8 cellular contexts compared by ENCODE assay signal in genomic region chr2:191246820-191247380, GRCh38. TPM values are rescaled to one million over a fixed set of nuclear protein-coding genes. Genes with fewer than 3 reads are reported as not detected.
A peak's percentile ranks its signal among the peaks of the same experiment; 100 is the strongest.
DNase-seq lines count a peak whose midpoint lies in the region; ATAC-seq and TF ChIP-seq lines count a peak whose summit lies in the region.

No MANE protein-coding gene starts in this region.

- peaks cover 2% of the 10 kb centered on the region for H3K9me3 Mint-ChIP-seq in activated naive CD4-positive, alpha-beta T cell treated with anti-CD3 and anti-CD28 coated beads for 36 hours
- no peaks in the 10 kb centered on the region for H3K9me3 Mint-ChIP-seq in activated naive CD4-positive, alpha-beta T cell treated with anti-CD3 and anti-CD28 coated beads, Interleukin-2, amount 50 U/mL, for 72 hours

- H3K36me3 Mint-ChIP-seq in activated naive CD4-positive, alpha-beta T cell treated with anti-CD3 and anti-CD28 coated beads for 36 hours (ENCODE audit: low read depth), result no peaks in the 10 kb centered on the region
- peaks cover 7 to 10% of the 10 kb centered on the region in 2 donors for H3K36me3 Mint-ChIP-seq in activated naive CD4-positive, alpha-beta T cell treated with anti-CD3 and anti-CD28 coated beads, Interleukin-2, amount 50 U/mL, for 72 hours
- no peaks in the 10 kb centered on the region for H3K36me3 Mint-ChIP-seq in T-helper 17 cell (ENCODE audit: low read depth)

- H3K4me1 Mint-ChIP-seq in activated naive CD4-positive, alpha-beta T cell treated with anti-CD3 and anti-CD28 coated beads for 36 hours (ENCODE audit: low read depth), result peaks cover 21% of the 10 kb centered on the region
- H3K4me1 Mint-ChIP-seq in T-helper 17 cell, result peaks cover 8% of the 10 kb centered on the region

- no peak for TF ChIP-seq POLR2A in upper lobe of left lung (IDR thresholded peaks at IDR 0.05)

- H3K4me1 ChIP-seq in lower lobe of right lung, result peaks cover 47% of the 10 kb centered on the region
- peaks cover 0 to 37% (median 29%) of the 10 kb centered on the region in 4 donors for H3K4me1 ChIP-seq in upper lobe of left lung

- H3K4me3 ChIP-seq in coronary artery, result peak overlapping the region; percentile 88
- H3K4me3 ChIP-seq in lower lobe of right lung, result peak overlapping the region; percentile 86
- H3K4me3 ChIP-seq in upper lobe of left lung, result peak overlapping the region in 3 of 4 donors; percentile 56 to 93 (median 87)

- TF ChIP-seq CTCF in coronary artery (IDR thresholded peaks at IDR 0.05) (no peak), lower lobe of right lung (IDR thresholded peaks at IDR 0.05) (no peak), upper lobe of left lung (IDR thresholded peaks at IDR 0.05) (no peak)

- H3K9me3 ChIP-seq in lower lobe of right lung (no peaks in the 10 kb centered on the region), upper lobe of left lung (no peaks in the 10 kb centered on the region), T-helper 17 cell (ENCODE audit: control insufficient read depth, low read length, poor library complexity, severe bottlenecking) (no peaks in the 10 kb centered on the region)

- CTCF ChIA-PET in activated naive CD4-positive, alpha-beta T cell treated with anti-CD3 and anti-CD28 coated beads for 36 hours (lab: Charles Lee), result interaction anchor here (0.7 to 1.6 kb wide), 5 partner anchors 29 to 254 kb away, joined by 3 to 8 read pairs (median 4); no protein-coding TSS in a partner anchor

- no peak overlapping the region for H3K27ac Mint-ChIP-seq in activated naive CD4-positive, alpha-beta T cell treated with anti-CD3 and anti-CD28 coated beads for 36 hours
- H3K27ac Mint-ChIP-seq in activated naive CD4-positive, alpha-beta T cell treated with anti-CD3 and anti-CD28 coated beads, Interleukin-2, amount 50 U/mL, for 72 hours, result no peak overlapping the region
- H3K27ac Mint-ChIP-seq in T-helper 17 cell, result no peak overlapping the region

- no peaks in the 10 kb centered on the region for H3K27me3 Mint-ChIP-seq in activated naive CD4-positive, alpha-beta T cell treated with anti-CD3 and anti-CD28 coated beads for 36 hours (ENCODE audit: low read depth)
- H3K27me3 Mint-ChIP-seq in T-helper 17 cell, result peaks cover 38% of the 10 kb centered on the region

- H3K27ac ChIP-seq in coronary artery, result peak overlapping the region; percentile 71 to 82
- peak overlapping the region; percentile 87 for H3K27ac ChIP-seq in lower lobe of right lung
- H3K27ac ChIP-seq in upper lobe of left lung, result peak overlapping the region; percentile 81 to 92 (median 88)

- ATAC-seq in activated naive CD4-positive, alpha-beta T cell treated with anti-CD3 and anti-CD28 coated beads, Interleukin-2, amount 50 U/mL, for 72 hours, result no peak
- ATAC-seq in lower lobe of right lung (no peak), upper lobe of left lung (ENCODE audit: low FRiP score in 2 of 2) (peak in 1 of 2 donors; percentile 24), T-helper 17 cell (no peak)

- WGBS in upper lobe of left lung, 2 donors, result 46 to 47% methylated on average over 6 of the region's 6 CpGs

- no peak for TF ChIP-seq EP300 in upper lobe of left lung (IDR thresholded peaks at IDR 0.05)

- H3K36me3 ChIP-seq in lower lobe of right lung (no peaks in the 10 kb centered on the region), upper lobe of left lung (no peaks in the 10 kb centered on the region)

- H3K4me3 Mint-ChIP-seq in activated naive CD4-positive, alpha-beta T cell treated with anti-CD3 and anti-CD28 coated beads for 36 hours, result peak overlapping the region; percentile 82
- H3K4me3 Mint-ChIP-seq in T-helper 17 cell, result no peak overlapping the region

- peak; percentile 28 for DNase-seq in activated naive CD4-positive, alpha-beta T cell treated with anti-CD3 and anti-CD28 coated beads for 36 hours
- no peak for DNase-seq in activated naive CD4-positive, alpha-beta T cell treated with anti-CD3 and anti-CD28 coated beads, Interleukin-2, amount 50 U/mL, for 72 hours (ENCODE audit: low spot score in 2 of 2)
- no peak for DNase-seq in coronary artery (ENCODE audit: low spot score)
- no peak for DNase-seq in lower lobe of right lung
- no peak for DNase-seq in upper lobe of left lung
- DNase-seq in T-helper 17 cell, result no peak
- DNase-seq in NCI-H524 treated with DMSO at 0.1 percent for 48 hours (lab: John Stamatoyannopoulos, UW), result no peak
- DNase-seq in cortex of kidney (lab: John Stamatoyannopoulos, UW), result no peak

- intact Hi-C loops in activated naive CD4-positive, alpha-beta T cell treated with anti-CD3 and anti-CD28 coated beads for 36 hours (cut with micrococcal nuclease), result loop anchor here (5.0 to 10.0 kb wide), 2 partner anchors 120 to 192 kb away; no protein-coding TSS in a partner anchor
- intact Hi-C loops in lower lobe of right lung (cut with DNase I), result no loop called here

- H3K27me3 ChIP-seq in lower lobe of right lung (ENCODE audit: low read depth), result peaks cover 8% of the 10 kb centered on the region
- H3K27me3 ChIP-seq in upper lobe of left lung, result no peaks in the 10 kb centered on the region

RNA-seq across cellular contexts. Expression of gene MYO1B, which starts 1.7 kb away (rescaled TPM):
- 10 to 100 TPM; 39.2 to 40.5 TPM for total RNA-seq in activated naive CD4-positive, alpha-beta T cell treated with anti-CD3 and anti-CD28 coated beads for 36 hours
- total RNA-seq in activated naive CD4-positive, alpha-beta T cell treated with anti-CD3 and anti-CD28 coated beads, Interleukin-2, amount 50 U/mL, for 72 hours, result 10 to 100 TPM in 1 of 2 donors, 1 to 10 TPM in 1; 4.7 to 42.5 TPM
- total RNA-seq in lower lobe of right lung, result 123 TPM
- total RNA-seq in upper lobe of left lung, result 100 to 1,000 TPM; 112 to 311 (median 137) TPM
- under 1 TPM; 0.23 to 0.52 TPM for total RNA-seq in T-helper 17 cell
